1 cellular context compared by ENCODE assay signal in genomic region chr17:50141026-50141749, GRCh38.
TF ChIP-seq lines count a peak whose summit lies in the region.

No MANE protein-coding gene starts in this region.

TF ChIP-seq in HEK293, 187 proteins besides CTCF, POLR2A, EP300 and RAD21 (continued from another document):
- TF ChIP-seq ZNF362 (tag by site-specific recombination; IDR thresholded peaks at IDR 0.05) (no peak), ZNF658 (tag by site-specific recombination; IDR thresholded peaks at IDR 0.05) (no peak), GFI1B (tag by site-specific recombination; IDR thresholded peaks at IDR 0.05) (no peak), ZNF639 (tag by site-specific recombination; IDR thresholded peaks at IDR 0.05) (no peak), ZNF664 (tag by site-specific recombination; IDR thresholded peaks at IDR 0.05) (no peak), ZNF155 (tag by site-specific recombination; IDR thresholded peaks at IDR 0.05) (no peak), ZNF211 (tag by site-specific recombination; IDR thresholded peaks at IDR 0.05; ENCODE audit: low read depth) (no peak), ZNF600 (tag by site-specific recombination; IDR thresholded peaks at IDR 0.05) (peak; percentile 44; the same call in 1 of the 2 replicates), MZF1 (tag by site-specific recombination; IDR thresholded peaks at IDR 0.05; ENCODE audit: borderline replicate concordance) (no peak), ZNF350 (tag by site-specific recombination; IDR thresholded peaks at IDR 0.05) (no peak), ZNF449 (tag by site-specific recombination; IDR thresholded peaks at IDR 0.05) (no peak), HOXA7 (CRISPR knock-in tag; IDR thresholded peaks at IDR 0.05; ENCODE audit: borderline replicate concordance) (no peak), ZNF514 (tag by site-specific recombination; IDR thresholded peaks at IDR 0.05) (no peak), ZNF561 (tag by site-specific recombination; IDR thresholded peaks at IDR 0.05; ENCODE audit: borderline replicate concordance) (no peak), ZNF707 (tag by site-specific recombination; IDR thresholded peaks at IDR 0.05) (no peak)
- TF ChIP-seq, protein P1, sequence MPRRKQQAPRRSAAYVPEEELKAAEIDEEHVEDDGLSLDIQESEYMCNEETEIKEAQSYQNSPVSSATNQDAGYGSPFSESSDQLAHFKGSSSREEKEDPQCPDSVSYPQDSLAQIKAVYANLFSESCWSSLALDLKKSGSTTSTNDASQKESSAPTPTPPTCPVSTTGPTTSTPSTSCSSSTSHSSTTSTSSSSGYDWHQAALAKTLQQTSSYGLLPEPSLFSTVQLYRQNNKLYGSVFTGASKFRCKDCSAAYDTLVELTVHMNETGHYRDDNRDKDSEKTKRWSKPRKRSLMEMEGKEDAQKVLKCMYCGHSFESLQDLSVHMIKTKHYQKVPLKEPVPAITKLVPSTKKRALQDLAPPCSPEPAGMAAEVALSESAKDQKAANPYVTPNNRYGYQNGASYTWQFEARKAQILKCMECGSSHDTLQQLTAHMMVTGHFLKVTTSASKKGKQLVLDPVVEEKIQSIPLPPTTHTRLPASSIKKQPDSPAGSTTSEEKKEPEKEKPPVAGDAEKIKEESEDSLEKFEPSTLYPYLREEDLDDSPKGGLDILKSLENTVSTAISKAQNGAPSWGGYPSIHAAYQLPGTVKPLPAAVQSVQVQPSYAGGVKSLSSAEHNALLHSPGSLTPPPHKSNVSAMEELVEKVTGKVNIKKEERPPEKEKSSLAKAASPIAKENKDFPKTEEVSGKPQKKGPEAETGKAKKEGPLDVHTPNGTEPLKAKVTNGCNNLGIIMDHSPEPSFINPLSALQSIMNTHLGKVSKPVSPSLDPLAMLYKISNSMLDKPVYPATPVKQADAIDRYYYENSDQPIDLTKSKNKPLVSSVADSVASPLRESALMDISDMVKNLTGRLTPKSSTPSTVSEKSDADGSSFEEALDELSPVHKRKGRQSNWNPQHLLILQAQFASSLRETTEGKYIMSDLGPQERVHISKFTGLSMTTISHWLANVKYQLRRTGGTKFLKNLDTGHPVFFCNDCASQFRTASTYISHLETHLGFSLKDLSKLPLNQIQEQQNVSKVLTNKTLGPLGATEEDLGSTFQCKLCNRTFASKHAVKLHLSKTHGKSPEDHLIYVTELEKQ (tag by site-specific recombination; IDR thresholded peaks at IDR 0.05; ENCODE audit: borderline replicate concordance), result no peak
TF ChIP-seq in HEK293: peak in this region for 3.
